In the genomic region with DNA sequence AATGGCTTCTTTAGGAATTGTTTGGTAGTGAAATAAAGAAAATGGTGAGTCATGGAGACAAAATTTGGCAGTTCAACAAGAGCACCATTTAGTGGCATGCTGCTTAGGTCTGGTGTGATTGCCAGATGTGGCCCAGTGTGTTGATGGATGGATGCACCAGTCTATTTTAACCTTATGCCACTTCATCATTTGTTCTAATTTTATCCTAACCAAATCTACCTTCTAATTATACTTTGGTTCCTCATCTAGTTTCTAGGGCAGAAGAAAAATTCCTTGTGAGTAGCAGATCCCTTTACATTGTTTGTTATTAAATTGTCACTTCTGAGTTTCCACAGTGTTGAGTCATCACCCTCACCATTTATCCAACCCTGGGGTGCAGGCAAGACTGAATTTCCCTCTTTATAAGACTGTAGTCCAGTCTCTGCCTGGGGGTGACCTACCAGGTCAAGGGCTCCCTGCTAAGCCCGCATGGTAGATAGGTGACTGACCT, we compare ENCODE assay signal across 15 cellular contexts. TPM values are rescaled to one million over a fixed set of nuclear protein-coding genes. Genes with fewer than 3 reads are reported as not detected.
DNase-seq lines count a peak whose midpoint lies in the region; ATAC-seq and TF ChIP-seq lines count a peak whose summit lies in the region.
"Had no signal": no experiment of that assay in that cellular context is flagged by ENCODE, and none has a peak within 500 bp of the region (broad histone marks: within the 10 kb centered on the region; RNA-seq: fewer than 3 reads in every experiment).

No MANE protein-coding gene starts in this region.

- WGBS in psoas muscle, 3 donors: 94 to 96% (median 95%) methylated on average over 1 of the region's 1 CpG

- ATAC-seq in psoas muscle: peak; percentile 40 to 75 (median 58)
- ATAC-seq in GM19395 (IDR thresholded peaks at IDR 0.05; ENCODE audit: unreplicated experiment): no peak

- no peaks in the 10 kb centered on the region for H3K4me1 ChIP-seq in psoas muscle
- H3K4me1 ChIP-seq: left ventricle myocardium inferior, prostate gland had no signal

- H3K27me3 ChIP-seq in MG63: no peaks in the 10 kb centered on the region
- H3K27me3 ChIP-seq in psoas muscle (ENCODE audit: insufficient read depth in 3 of 3, low read length in 2 of 3): no peaks in the 10 kb centered on the region

- DNase-seq in EL (peak; percentile 80), MG63 (peak; percentile 52), choroid plexus epithelial cell (ENCODE audit: low read depth) (peak; percentile 77), psoas muscle (no peak), GF-D8 (lab: John Stamatoyannopoulos, UW) (no peak)
- no peak for DNase-seq in activated CD4-positive, CD25-positive, alpha-beta regulatory T cell treated with anti-CD3 and anti-CD28 coated beads, Interleukin-2, amount 50 U/mL, for 72 hours
- DNase-seq: activated CD4-positive, alpha-beta T cell treated with anti-CD3 and anti-CD28 coated beads for 48 hours; CD8-positive, alpha-beta memory T cell; H7; left ventricle myocardium inferior; NCI-H1930 had no signal

- no peak overlapping the region for H3K27ac ChIP-seq in psoas muscle
- H3K27ac ChIP-seq: KMS-11, left ventricle myocardium inferior, prostate gland, thoracic aorta had no signal

- H3K9me3 ChIP-seq in MG63 (no peaks in the 10 kb centered on the region), psoas muscle (no peaks in the 10 kb centered on the region)
- H3K9me3 ChIP-seq: left ventricle myocardium inferior, prostate gland, thoracic aorta had no signal

- H3K36me3 ChIP-seq in MG63 (no peaks in the 10 kb centered on the region), psoas muscle (ENCODE audit: insufficient read depth in 1 of 2, low read depth in 1 of 2) (no peaks in the 10 kb centered on the region)
- H3K36me3 ChIP-seq: left ventricle myocardium inferior, prostate gland, thoracic aorta had no signal

- H3K4me3 ChIP-seq in MG63 (no peak overlapping the region), choroid plexus epithelial cell (ENCODE audit: low read depth, low read length) (no peak overlapping the region), psoas muscle (no peak overlapping the region)
- H3K4me3 ChIP-seq: left ventricle myocardium inferior, prostate gland, thoracic aorta had no signal

- intact Hi-C loops in psoas muscle (cut with DNase I): no loop called here

- TF ChIP-seq CTCF in choroid plexus epithelial cell (conservative IDR thresholded peaks at IDR 0.05; ENCODE audit: low read depth, low read length): no peak
- TF ChIP-seq CTCF in psoas muscle (IDR thresholded peaks at IDR 0.05): no peak

RNA-seq across cellular contexts. Expression of gene NABP1, which starts 32.5 kb away (rescaled TPM):
- 15.8 and 24.1 TPM in 2 replicates for total RNA-seq in MG63 (2014; rRNA removed; shearing (Covaris generic); ENCODE audit: low replicate concordance)
- total RNA-seq in psoas muscle: 10 to 100 TPM in 2 of 4 donors, 1 to 10 TPM in 2; 7.2 to 41.6 (median 10.5) TPM
- 10 to 100 TPM in 1 of 3 donors, 1 to 10 TPM in 2; 4.0 to 36.0 (median 5.3) TPM for polyA plus RNA-seq in psoas muscle

Comparison
In these comparisons a context has a peak if more than half of its experiments do, and no peak if none do; other contexts are left out.
1. DNase-seq: peak in EL (single experiment), MG63 (single experiment) and choroid plexus epithelial cell (single experiment); none in psoas muscle (0 of 2), activated CD4-positive, CD25-positive, alpha-beta regulatory T cell treated with anti-CD3 and anti-CD28 coated beads, Interleukin-2, amount 50 U/mL, for 72 hours (single experiment) and GF-D8 (single experiment).